Comparison of ENCODE assay signal across 8 cellular contexts in genomic region chr9:109469646-109470358, GRCh38. TPM values are rescaled to one million over a fixed set of nuclear protein-coding genes. Genes with fewer than 3 reads are reported as not detected.
DNase-seq lines count a peak whose midpoint lies in the region; ATAC-seq, FAIRE-seq and TF ChIP-seq lines count a peak whose summit lies in the region.

No MANE protein-coding gene starts in this region.

- H3K4me3 ChIP-seq in LNCaP clone FGC (ENCODE audit: low read depth, low read length), result no peak overlapping the region
- no peak overlapping the region for H3K4me3 ChIP-seq in aorta (ENCODE audit: low read length in 2 of 2)

- peak overlapping the region in 1 of 2 donors; percentile 25 for H3K27ac ChIP-seq in aorta (ENCODE audit: low read depth in 1 of 2, low read length in 2 of 2)

- ATAC-seq in aorta (ENCODE audit: low FRiP score), result peak; percentile 83

- peak; percentile 97 for TF ChIP-seq CTCF in LNCaP clone FGC (IDR thresholded peaks at IDR 0.05; ENCODE audit: control insufficient read depth, extremely low read depth, insufficient read depth)

- H3K4me1 ChIP-seq in aorta (ENCODE audit: control insufficient read depth in 1 of 2, insufficient read depth in 2 of 2, low read length in 2 of 2), result peaks cover 3 to 4% of the 10 kb centered on the region in 2 donors

- DNase-seq in GM04504 (ENCODE audit: low read depth), result peak; percentile 24
- peak; percentile 77 for DNase-seq in H54 (ENCODE audit: insufficient read length, low spot score)
- peak; percentile 58 for DNase-seq in LNCaP clone FGC (ENCODE audit: low read depth)
- peak; percentile 52 for DNase-seq in RPMI8226
- peak; percentile 34 for DNase-seq in activated gamma-delta T cell treated with anti-CD3 and anti-CD28 coated beads, Interleukin-2, amount 50 U/mL, for 16 hours (ENCODE audit: low read depth)
- peak; percentile 78 for DNase-seq in globus pallidus (ENCODE audit: low spot score)
- peak; percentile 67 to 96 (median 82) for DNase-seq in posterior cingulate gyrus
- DNase-seq in aorta, result peak; percentile 76 to 83

- no peaks in the 10 kb centered on the region for H3K27me3 ChIP-seq in aorta (ENCODE audit: control insufficient read depth in 1 of 2, insufficient read depth in 2 of 2, low read length in 1 of 2)

- WGBS in aorta, 2 donors, result 43% methylated on average over 13 of the region's 13 CpGs

- H3K9me3 ChIP-seq in aorta (ENCODE audit: control insufficient read depth, low read length), result no peaks in the 10 kb centered on the region

- peak; percentile 94 for FAIRE-seq in H54 (lab: Jason Lieb, UNC)

- H3K36me3 ChIP-seq in aorta (ENCODE audit: control insufficient read depth in 1 of 2, insufficient read depth in 2 of 2, low read length in 1 of 2), result no peaks in the 10 kb centered on the region

- intact Hi-C loops in posterior cingulate gyrus (cut with DNase I) (loop anchor here (2.0 to 5.0 kb wide), 3 partner anchors 29 to 228 kb away; no protein-coding TSS in a partner anchor), aorta (cut with DNase I) (loop anchor here (1.0 to 2.0 kb wide), 2 partner anchors 29 to 50 kb away; no protein-coding TSS in a partner anchor)

- no peak for TF ChIP-seq POLR2A in H54 (IDR thresholded peaks at IDR 0.05; ENCODE audit: low read depth, low read length)

RNA-seq across cellular contexts. Expression of gene PTPN3, which starts 28.3 kb away (rescaled TPM):
- total RNA-seq in aorta, result 10 to 100 TPM in 1 of 2 donors, 1 to 10 TPM in 1; 7.8 to 22.9 TPM
- 10 to 100 TPM in 1 of 2 donors, 1 to 10 TPM in 1; 4.3 to 11.1 TPM for polyA plus RNA-seq in aorta

Comparison
In these comparisons a context has a peak if more than half of its experiments do, and no peak if none do; other contexts are left out.
1. DNase-seq: peak in every context shown above with its lines; median percentile 82 in posterior cingulate gyrus; 80 in aorta; 78 in globus pallidus; 77 in H54; 58 in LNCaP clone FGC; 52 in RPMI8226; 34 in activated gamma-delta T cell treated with anti-CD3 and anti-CD28 coated beads, Interleukin-2, amount 50 U/mL, for 16 hours; 24 in GM04504.